Comparison of ENCODE assay signal across 10 cellular contexts in genomic region chr7:5478568-5479045, GRCh38. TPM values are rescaled to one million over a fixed set of nuclear protein-coding genes. Genes with fewer than 3 reads are reported as not detected.
DNase-seq lines count a peak whose midpoint lies in the region; ATAC-seq and TF ChIP-seq lines count a peak whose summit lies in the region.
"Had no signal": no experiment of that assay in that cellular context is flagged by ENCODE, and none has a peak within 500 bp of the region (broad histone marks: within the 10 kb centered on the region; RNA-seq: fewer than 3 reads in every experiment).

No MANE protein-coding gene starts in this region.

- no peak for TF ChIP-seq CTCF in psoas muscle (IDR thresholded peaks at IDR 0.05)

- no peaks in the 10 kb centered on the region for H3K9me3 ChIP-seq in psoas muscle

- intact Hi-C loops in psoas muscle (cut with DNase I) = no loop called here

- no peak overlapping the region for H3K27ac ChIP-seq in psoas muscle

- 64 to 77% (median 64%) methylated on average over 17 of the region's 17 CpGs for WGBS in psoas muscle, 3 donors

- no peaks in the 10 kb centered on the region for H3K4me1 ChIP-seq in psoas muscle

- H3K36me3 ChIP-seq in psoas muscle (ENCODE audit: insufficient read depth in 1 of 2, low read depth in 1 of 2) = no peaks in the 10 kb centered on the region

- DNase-seq in GF-D8 (lab: John Stamatoyannopoulos, UW) = peak; percentile 28
- peak; percentile 82 for DNase-seq in NCI-H2171 (lab: John Stamatoyannopoulos, UW)
- DNase-seq in psoas muscle = no peak
- no peak for DNase-seq in C1 segment of cervical spinal cord (lab: John Stamatoyannopoulos, UW)
- DNase-seq in activated effector memory CD4-positive, alpha-beta T cell treated with anti-CD3 and anti-CD28 coated beads, Interleukin-2, amount 50 U/mL, for 16 hours = no peak
- no peak for DNase-seq in NCI-H748 treated with DMSO at 0.1 percent for 48 hours (lab: John Stamatoyannopoulos, UW)
- DNase-seq in erythroblast (lab: John Stamatoyannopoulos, UW) = no peak
- DNase-seq: activated CD4-positive, alpha-beta T cell treated with anti-CD3 and anti-CD28 coated beads, Interleukin-2, amount 10 ng/mL, durations not matched to agents 24 days and 14 days; effector CD4-positive, alpha-beta T cell had no signal

- no peak for TF ChIP-seq POLR2A in erythroblast (IDR thresholded peaks at IDR 0.05; ENCODE audit: low read length)

- ATAC-seq in esophagus mucosa (peak; percentile 17), psoas muscle (peak in 3 of 4 donors; percentile 32 to 44 (median 39))

- H3K27me3 ChIP-seq in psoas muscle (ENCODE audit: insufficient read depth in 3 of 3, low read length in 2 of 3) = no peaks in the 10 kb centered on the region

- H3K4me3 ChIP-seq in psoas muscle = peak overlapping the region; percentile 44

RNA-seq across cellular contexts. Expression of gene FBXL18, which starts 35.0 kb away (rescaled TPM):
- total RNA-seq in esophagus mucosa = 9.4 TPM
- 1 to 10 TPM; 4.0 to 9.8 (median 7.8) TPM for total RNA-seq in psoas muscle
- 10 to 100 TPM in 1 of 3 donors, 1 to 10 TPM in 2; 1.7 to 10.6 (median 2.1) TPM for polyA plus RNA-seq in psoas muscle

RNA-seq across cellular contexts. Expression of gene ACTB, which starts 51.8 kb away (rescaled TPM):
- total RNA-seq in esophagus mucosa = 3,468 TPM
- total RNA-seq in psoas muscle = 100 to 1,000 TPM; 351 to 761 (median 602) TPM
- 1,000 to 10,000 TPM in 1 of 3 donors, 100 to 1,000 TPM in 2; 223 to 1,482 (median 332) TPM for polyA plus RNA-seq in psoas muscle

RNA-seq across cellular contexts. Expression of gene TNRC18, which starts 55.0 kb away (rescaled TPM):
- total RNA-seq in esophagus mucosa (26.2 TPM), psoas muscle (10 to 100 TPM; 18.5 to 27.9 (median 23.8) TPM)
- polyA plus RNA-seq in psoas muscle = 10 to 100 TPM in 1 of 3 donors, 1 to 10 TPM in 2; 5.9 to 15.8 (median 7.3) TPM

Comparison
In these comparisons a context has a peak if more than half of its experiments do, and no peak if none do; other contexts are left out.
1. DNase-seq: peak in GF-D8 (single experiment) and NCI-H2171 (single experiment); none in psoas muscle (0 of 2), C1 segment of cervical spinal cord (0 of 14), activated effector memory CD4-positive, alpha-beta T cell treated with anti-CD3 and anti-CD28 coated beads, Interleukin-2, amount 50 U/mL, for 16 hours (single experiment), NCI-H748 treated with DMSO at 0.1 percent for 48 hours (single experiment) and erythroblast (0 of 2).